Comparison of ENCODE assay signal across 17 cellular contexts in genomic region chr5:174520420-174521396, GRCh38.
DNase-seq lines count a peak whose midpoint lies in the region; ATAC-seq, FAIRE-seq and TF ChIP-seq lines count a peak whose summit lies in the region.
"Had no signal": no experiment of that assay in that cellular context is flagged by ENCODE, and none has a peak within 500 bp of the region (broad histone marks: within the 10 kb centered on the region; RNA-seq: fewer than 3 reads in every experiment).

No MANE protein-coding gene starts in this region.

- H3K9ac ChIP-seq in HepG2 (ENCODE audit: insufficient read depth, low read depth, low read length) = no peak overlapping the region

- H3K27me3 ChIP-seq in HepG2 (ENCODE audit: control insufficient read depth in 1 of 2, insufficient read depth in 2 of 2, low read length in 2 of 2) (no peaks in the 10 kb centered on the region), right lobe of liver (no peaks in the 10 kb centered on the region)

- H3K9me3 ChIP-seq in HepG2 (ENCODE audit: low read length) = no peaks in the 10 kb centered on the region
- no peaks in the 10 kb centered on the region for H3K9me3 ChIP-seq in right lobe of liver
- H3K9me3 ChIP-seq: esophagus squamous epithelium had no signal

- no peak for TF ChIP-seq EP300 in HepG2 (IDR thresholded peaks at IDR 0.05; ENCODE audit: low read depth in 2 of 2, low read length in 2 of 2)
- TF ChIP-seq EP300 in HepG2 (CRISPR knock-in tag; IDR thresholded peaks at IDR 0.05; ENCODE audit: borderline replicate concordance) = no peak

- H3K36me3 ChIP-seq in HepG2 (replicated peaks in 1 of 2; ENCODE audit: control insufficient read depth in 1 of 2, insufficient read depth in 2 of 2, low read length in 2 of 2) (no peaks in the 10 kb centered on the region), right lobe of liver (no peaks in the 10 kb centered on the region)
- H3K36me3 ChIP-seq: esophagus squamous epithelium had no signal

- H3K27ac ChIP-seq in HepG2 (ENCODE audit: extremely low read length, insufficient read depth, low read length) = no peak overlapping the region
- H3K27ac ChIP-seq in right lobe of liver = no peak overlapping the region
- H3K27ac ChIP-seq: esophagus squamous epithelium, skin epidermis had no signal

- in situ Hi-C loops in HepG2 (cut with HindIII; ENCODE audit: extremely low pct_ligation_motif_present, low pct_unique_long_range_greater_than_20kb) = no loop called here

- intact Hi-C loops in HepG2 (cut with micrococcal nuclease; ENCODE audit: unreplicated experiment) = no loop called here
- intact Hi-C loops in right lobe of liver (cut with DNase I) = no loop called here

- TF ChIP-seq POLR2A in HepG2 (IDR thresholded peaks at IDR 0.05; ENCODE audit: insufficient read depth in 1 of 2, low read depth in 2 of 2, low read length in 2 of 2) = no peak
- TF ChIP-seq POLR2A in right lobe of liver (IDR thresholded peaks at IDR 0.05) = no peak

- TF ChIP-seq RAD21 in HepG2 (CRISPR knock-in tag; IDR thresholded peaks at IDR 0.05) = no peak

- DNase-seq in HepG2 (ENCODE audit: low spot score) (peak; percentile 78), right lobe of liver (no peak), choroid plexus epithelial cell (ENCODE audit: low read depth) (peak; percentile 19), midbrain (lab: John Stamatoyannopoulos, UW) (peak; percentile 2), NCI-H526 (lab: John Stamatoyannopoulos, UW) (no peak), DMS153 (lab: John Stamatoyannopoulos, UW) (no peak)
- DNase-seq: activated CD4-positive, alpha-beta memory T cell treated with anti-CD3 and anti-CD28 coated beads for 36 hours; activated effector memory CD4-positive, alpha-beta T cell treated with Interleukin-2 at 50 U/mL for 16 hours; esophagus squamous epithelium; HCEC 1CT; NCI-H187 treated with DMSO at 0.1 percent for 48 hours; T-helper 17 cell had no signal

- no peak overlapping the region for H3K4me3 ChIP-seq in HepG2 (replicated peaks in 1 of 3; ENCODE audit: insufficient read depth in 1 of 3, low read depth in 2 of 3, low read length in 3 of 3)
- H3K4me3 ChIP-seq in right lobe of liver = no peak overlapping the region
- no peak overlapping the region for H3K4me3 ChIP-seq in choroid plexus epithelial cell (ENCODE audit: low read depth, low read length)
- H3K4me3 ChIP-seq: esophagus squamous epithelium, skin epidermis had no signal

- H3K4me1 ChIP-seq in HepG2 (ENCODE audit: insufficient read depth, low read length) (peaks cover 18% of the 10 kb centered on the region), right lobe of liver (no peaks in the 10 kb centered on the region)
- H3K4me1 ChIP-seq: esophagus squamous epithelium had no signal

- H2AFZ ChIP-seq in HepG2 (ENCODE audit: low read length) = no peak overlapping the region

- FAIRE-seq in HepG2 (lab: Jason Lieb, UNC) = peak; percentile 30
- FAIRE-seq: GM12891, urothelium cell line had no signal

- POLR2A ChIA-PET in HepG2 (lab: Yijun Ruan, JAX) = no interaction called here

- CTCF ChIA-PET in HepG2 (lab: Yijun Ruan, JAX; ENCODE audit: low intra/inter-chr PET ratio, low total read pairs) = no interaction called here

- TF ChIP-seq CTCF in HepG2 (CRISPR knock-in tag; IDR thresholded peaks at IDR 0.05) (no peak), right lobe of liver (IDR thresholded peaks at IDR 0.05) (no peak), choroid plexus epithelial cell (conservative IDR thresholded peaks at IDR 0.05; ENCODE audit: low read depth, low read length) (no peak)

- peak overlapping the region; percentile 19; the same call in 1 of the 2 replicates for H3K4me2 ChIP-seq in HepG2 (ENCODE audit: low read depth, low read length)

- ATAC-seq in HepG2 = peak; percentile 87
- ATAC-seq in right lobe of liver = no peak
- ATAC-seq in HG03520 (IDR thresholded peaks at IDR 0.05; ENCODE audit: unreplicated experiment) = no peak
- ATAC-seq in HG02973 (IDR thresholded peaks at IDR 0.05; ENCODE audit: unreplicated experiment) = no peak
- ATAC-seq: T-helper 17 cell had no signal

- WGBS in HepG2 (ENCODE audit: low lambda C conversion rate) = 22% methylated on average over 19 of the region's 19 CpGs
- 24% methylated on average over 16 of the region's 19 CpGs for WGBS in right lobe of liver (ENCODE audit: insufficient coverage, low coverage, low lambda C conversion rate, missing lambda C conversion rate)

- H3K79me2 ChIP-seq in HepG2 (ENCODE audit: insufficient read depth, low read length) = no peaks in the 10 kb centered on the region

- no TSS peak for BruUV-seq in HepG2 (replicated peaks; lab: Mats Ljungman, UMichigan)

- H4K20me1 ChIP-seq in HepG2 (ENCODE audit: insufficient read depth, low read length) = no peaks in the 10 kb centered on the region

TF ChIP-seq in HepG2, 621 proteins besides CTCF, POLR2A, EP300 and RAD21:
- TF ChIP-seq ZNF20 (CRISPR knock-in tag; IDR thresholded peaks at IDR 0.05) = no peak
- no peak for TF ChIP-seq ZNF883 (CRISPR knock-in tag; IDR thresholded peaks at IDR 0.05; ENCODE audit: not compliant biosample characterization)
- TF ChIP-seq SP5 (CRISPR knock-in tag; IDR thresholded peaks at IDR 0.05; ENCODE audit: borderline replicate concordance, low read depth) = peak; percentile 38; the same call in 1 of the 2 replicates
- 0 out of 2 replicates have a peak, but pooled peaks have one; percentile 28 for TF ChIP-seq TCF7 (IDR thresholded peaks at IDR 0.05; ENCODE audit: low read depth)
- TF ChIP-seq SOX13 (IDR thresholded peaks at IDR 0.05) = no peak
- 0 out of 4 replicates have a peak, but pooled peaks of 1 of the 2 experiments have one; percentile 6 for TF ChIP-seq SOX13 (CRISPR knock-in tag; conservative IDR thresholded peaks at IDR 0.05 in 1 of 2, IDR thresholded peaks at IDR 0.05 in 1 of 2)
- no peak for TF ChIP-seq ZNF704 (CRISPR knock-in tag; IDR thresholded peaks at IDR 0.05; ENCODE audit: borderline replicate concordance)
- no peak for TF ChIP-seq SAFB2 (CRISPR knock-in tag; IDR thresholded peaks at IDR 0.05; ENCODE audit: borderline replicate concordance, low read depth)
- TF ChIP-seq MXD4 (CRISPR knock-in tag; IDR thresholded peaks at IDR 0.05) = no peak
- TF ChIP-seq ZMAT3 (CRISPR knock-in tag; conservative IDR thresholded peaks at IDR 0.05) = no peak
- no peak for TF ChIP-seq STAT5B (CRISPR knock-in tag; IDR thresholded peaks at IDR 0.05)
- TF ChIP-seq RBM22 (optimal IDR thresholded peaks at IDR 0.05; ENCODE audit: low read length) = no peak
- TF ChIP-seq ZNF597 (CRISPR knock-in tag; IDR thresholded peaks at IDR 0.05) = no peak
- no peak for TF ChIP-seq ZNF335 (CRISPR knock-in tag; IDR thresholded peaks at IDR 0.05)
- no peak for TF ChIP-seq PLSCR1 (CRISPR knock-in tag; IDR thresholded peaks at IDR 0.05; ENCODE audit: borderline replicate concordance)
- peak; percentile 22; the same call in 1 of the 2 replicates for TF ChIP-seq ZBTB21 (CRISPR knock-in tag; IDR thresholded peaks at IDR 0.05)
- TF ChIP-seq HES4 (CRISPR knock-in tag; IDR thresholded peaks at IDR 0.05; ENCODE audit: borderline replicate concordance) = no peak
- no peak for TF ChIP-seq ZNF354B (CRISPR knock-in tag; IDR thresholded peaks at IDR 0.05)
- TF ChIP-seq RARG (CRISPR knock-in tag; IDR thresholded peaks at IDR 0.05; ENCODE audit: low read depth) = no peak
- TF ChIP-seq RXRA (CRISPR knock-in tag; IDR thresholded peaks at IDR 0.05) = peak; percentile 27; the same call in 1 of the 2 replicates
- TF ChIP-seq ZNF260 (CRISPR knock-in tag; IDR thresholded peaks at IDR 0.05; ENCODE audit: borderline replicate concordance, low read depth) = no peak
- no peak for TF ChIP-seq ZBTB7B (CRISPR knock-in tag; IDR thresholded peaks at IDR 0.05)

Comparison
In these comparisons a context has a peak if more than half of its experiments do, and no peak if none do; other contexts are left out.
1. DNase-seq: peak in HepG2 (single experiment), choroid plexus epithelial cell (single experiment) and midbrain (single experiment); none in right lobe of liver (0 of 3), NCI-H526 (0 of 2) and DMS153 (single experiment).